14 cellular contexts compared by ENCODE assay signal in genomic region chr6:31725502-31726350, GRCh38. TPM values are rescaled to one million over a fixed set of nuclear protein-coding genes. Genes with fewer than 3 reads are reported as not detected.
DNase-seq lines count a peak whose midpoint lies in the region; ATAC-seq and TF ChIP-seq lines count a peak whose summit lies in the region.
"Had no signal": no experiment of that assay in that cellular context is flagged by ENCODE, and none has a peak within 500 bp of the region (broad histone marks: within the 10 kb centered on the region; RNA-seq: fewer than 3 reads in every experiment).

No MANE protein-coding gene starts in this region.

- H3K27me3 Mint-ChIP-seq in activated CD4-positive, alpha-beta T cell treated with anti-CD3 and anti-CD28 coated beads for 36 hours = no peaks in the 10 kb centered on the region
- peaks cover 15% of the 10 kb centered on the region for H3K27me3 Mint-ChIP-seq in endothelial cell (ENCODE audit: unreplicated experiment)
- H3K27me3 Mint-ChIP-seq in activated T-cell treated with anti-CD3 and anti-CD28 coated beads, Interleukin-2, amount 50 U/mL, for 4 hours (ENCODE audit: low read depth) = no peaks in the 10 kb centered on the region

- H3K36me3 Mint-ChIP-seq in activated CD4-positive, alpha-beta T cell treated with anti-CD3 and anti-CD28 coated beads for 36 hours (ENCODE audit: low read depth) = peaks cover 11% of the 10 kb centered on the region
- peaks cover 24% of the 10 kb centered on the region for H3K36me3 Mint-ChIP-seq in endothelial cell (ENCODE audit: low read depth, unreplicated experiment)
- H3K36me3 Mint-ChIP-seq in stimulated activated effector memory CD8-positive, alpha-beta T cell treated with anti-CD3 and anti-CD28 coated beads, Interleukin-12 subunit alpha, Interleukin-12 subunit beta, amount 100 ng/mL, for 72 hours = peaks cover 33% of the 10 kb centered on the region
- H3K36me3 Mint-ChIP-seq in activated T-cell treated with anti-CD3 and anti-CD28 coated beads, Interleukin-2, amount 50 U/mL, for 4 hours (ENCODE audit: insufficient read depth) = peaks cover 4% of the 10 kb centered on the region

- H3K27me3 ChIP-seq in brain microvascular endothelial cell (replicated peaks) = no peaks in the 10 kb centered on the region
- H3K27me3 ChIP-seq: tibial artery had no signal

- in situ Hi-C loops in brain microvascular endothelial cell (cut with HindIII; ENCODE audit: low pct_ligation_motif_present, low sequenced_read_pairs) = no loop called here

- H3K27ac Mint-ChIP-seq in activated CD4-positive, alpha-beta T cell treated with anti-CD3 and anti-CD28 coated beads for 36 hours = no peak overlapping the region
- H3K27ac Mint-ChIP-seq in endothelial cell (ENCODE audit: unreplicated experiment) = no peak overlapping the region
- peak overlapping the region; percentile 91 for H3K27ac Mint-ChIP-seq in stimulated activated effector memory CD8-positive, alpha-beta T cell treated with anti-CD3 and anti-CD28 coated beads, Interleukin-12 subunit alpha, Interleukin-12 subunit beta, amount 100 ng/mL, for 72 hours

- H3K4me3 Mint-ChIP-seq in activated CD4-positive, alpha-beta T cell treated with anti-CD3 and anti-CD28 coated beads for 36 hours = no peak overlapping the region
- H3K4me3 Mint-ChIP-seq in endothelial cell (ENCODE audit: unreplicated experiment) = peak overlapping the region; percentile 18
- H3K4me3 Mint-ChIP-seq in stimulated activated effector memory CD8-positive, alpha-beta T cell treated with anti-CD3 and anti-CD28 coated beads, Interleukin-12 subunit alpha, Interleukin-12 subunit beta, amount 100 ng/mL, for 72 hours = no peak overlapping the region
- no peak overlapping the region for H3K4me3 Mint-ChIP-seq in activated T-cell treated with anti-CD3 and anti-CD28 coated beads, Interleukin-2, amount 50 U/mL, for 4 hours

- CTCF ChIA-PET in activated CD4-positive, alpha-beta T cell treated with anti-CD3 and anti-CD28 coated beads for 36 hours (lab: Charles Lee) = interaction anchor here (1.0 to 1.2 kb wide), 3 partner anchors 15 to 45 kb away, joined by 3 read pairs; no protein-coding TSS in a partner anchor

- ATAC-seq in activated CD4-positive, alpha-beta T cell treated with anti-CD3 and anti-CD28 coated beads for 36 hours = no peak
- no peak for ATAC-seq in stimulated activated effector memory CD8-positive, alpha-beta T cell treated with anti-CD3 and anti-CD28 coated beads, Interleukin-12 subunit alpha, Interleukin-12 subunit beta, amount 100 ng/mL, for 72 hours
- no peak for ATAC-seq in activated T-cell treated with anti-CD3 and anti-CD28 coated beads, Interleukin-2, amount 50 U/mL, for 4 hours
- ATAC-seq: A549 had no signal

- H3K27ac ChIP-seq in brain microvascular endothelial cell = no peak overlapping the region
- H3K27ac ChIP-seq: A549 had no signal

- peaks cover 48% of the 10 kb centered on the region for H3K4me1 Mint-ChIP-seq in activated CD4-positive, alpha-beta T cell treated with anti-CD3 and anti-CD28 coated beads for 36 hours
- peaks cover 27% of the 10 kb centered on the region for H3K4me1 Mint-ChIP-seq in endothelial cell (ENCODE audit: unreplicated experiment)
- peaks cover 56% of the 10 kb centered on the region for H3K4me1 Mint-ChIP-seq in stimulated activated effector memory CD8-positive, alpha-beta T cell treated with anti-CD3 and anti-CD28 coated beads, Interleukin-12 subunit alpha, Interleukin-12 subunit beta, amount 100 ng/mL, for 72 hours
- H3K4me1 Mint-ChIP-seq in activated T-cell treated with anti-CD3 and anti-CD28 coated beads, Interleukin-2, amount 50 U/mL, for 4 hours (ENCODE audit: low read depth) = peaks cover 45% of the 10 kb centered on the region

- POLR2A ChIA-PET in activated CD4-positive, alpha-beta T cell treated with anti-CD3 and anti-CD28 coated beads for 36 hours (lab: Charles Lee) = no interaction called here

- H3K4me3 ChIP-seq in brain microvascular endothelial cell (ENCODE audit: low read depth, low read length) = no peak overlapping the region
- H3K4me3 ChIP-seq: A549, tibial artery had no signal

- H3K36me3 ChIP-seq in brain microvascular endothelial cell (replicated peaks) = peaks cover 20% of the 10 kb centered on the region

- peak; percentile 18 for DNase-seq in activated CD4-positive, alpha-beta T cell treated with anti-CD3 and anti-CD28 coated beads for 36 hours
- DNase-seq in activated CD4-positive, alpha-beta T cell treated with anti-CD3 and anti-CD28 coated beads, Interleukin-2, amount 50 U/mL, for 1 hour = no peak
- peak; percentile 84 for DNase-seq in OCI-M1 (lab: John Stamatoyannopoulos, UW)
- no peak for DNase-seq in endothelial cell (ENCODE audit: low spot score)
- DNase-seq in stimulated activated effector memory CD8-positive, alpha-beta T cell treated with anti-CD3 and anti-CD28 coated beads, Interleukin-12 subunit alpha, Interleukin-12 subunit beta, amount 100 ng/mL, for 72 hours (ENCODE audit: low spot score in 2 of 2) = no peak
- DNase-seq in brain microvascular endothelial cell = no peak
- no peak for DNase-seq in SIG-M5 (lab: John Stamatoyannopoulos, UW)
- DNase-seq in activated T-cell treated with anti-CD3 and anti-CD28 coated beads, Interleukin-2, amount 50 U/mL, for 4 hours = no peak
- DNase-seq: activated CD8-positive, alpha-beta memory T cell treated with anti-CD3 and anti-CD28 coated beads, Interleukin-2, amount 50 U/mL, for 4 hours; tibial artery had no signal

- H3K9me3 Mint-ChIP-seq in activated CD4-positive, alpha-beta T cell treated with anti-CD3 and anti-CD28 coated beads for 36 hours (ENCODE audit: low read depth) = no peaks in the 10 kb centered on the region
- no peaks in the 10 kb centered on the region for H3K9me3 Mint-ChIP-seq in endothelial cell (ENCODE audit: unreplicated experiment)
- H3K9me3 Mint-ChIP-seq in stimulated activated effector memory CD8-positive, alpha-beta T cell treated with anti-CD3 and anti-CD28 coated beads, Interleukin-12 subunit alpha, Interleukin-12 subunit beta, amount 100 ng/mL, for 72 hours = no peaks in the 10 kb centered on the region
- no peaks in the 10 kb centered on the region for H3K9me3 Mint-ChIP-seq in activated T-cell treated with anti-CD3 and anti-CD28 coated beads, Interleukin-2, amount 50 U/mL, for 4 hours

- TF ChIP-seq CTCF in endothelial cell (IDR thresholded peaks at IDR 0.05; ENCODE audit: unreplicated experiment) (no peak), brain microvascular endothelial cell (IDR thresholded peaks at IDR 0.05; ENCODE audit: low read depth, low read length, missing control alignments) (no peak)

- intact Hi-C loops in activated CD4-positive, alpha-beta T cell treated with anti-CD3 and anti-CD28 coated beads for 36 hours (cut with DNase I, micrococcal nuclease) = no loop called here

RNA-seq across cellular contexts. Expression of gene MPIG6B, which starts 2.6 kb away (rescaled TPM):
- not detected for total RNA-seq in activated CD4-positive, alpha-beta T cell treated with anti-CD3 and anti-CD28 coated beads for 36 hours
- not detected for total RNA-seq in endothelial cell (ENCODE audit: unreplicated experiment)
- under 1 TPM in 2 of 3 donors, not detected in 1; 0.33 to 0.55 TPM for total RNA-seq in activated T-cell treated with anti-CD3 and anti-CD28 coated beads, Interleukin-2, amount 50 U/mL, for 4 hours
- total RNA-seq: frontal cortex, LHCN-M2 had no signal

RNA-seq across cellular contexts. Expression of gene DDAH2, which starts 3.4 kb away (rescaled TPM):
- 1 to 10 TPM; 4.4 to 5.6 TPM for total RNA-seq in activated CD4-positive, alpha-beta T cell treated with anti-CD3 and anti-CD28 coated beads for 36 hours
- total RNA-seq in endothelial cell (ENCODE audit: unreplicated experiment) = 145 TPM
- 1 to 10 TPM; 3.4 to 3.9 (median 3.5) TPM for total RNA-seq in activated T-cell treated with anti-CD3 and anti-CD28 coated beads, Interleukin-2, amount 50 U/mL, for 4 hours

RNA-seq across cellular contexts. Expression of gene LY6G6C, which starts 4.2 kb away (rescaled TPM):
- total RNA-seq in activated CD4-positive, alpha-beta T cell treated with anti-CD3 and anti-CD28 coated beads for 36 hours = not detected
- total RNA-seq in endothelial cell (ENCODE audit: unreplicated experiment) = 0.28 TPM
- not detected for total RNA-seq in activated T-cell treated with anti-CD3 and anti-CD28 coated beads, Interleukin-2, amount 50 U/mL, for 4 hours
- total RNA-seq: frontal cortex, kidney epithelial cell, LHCN-M2 had no signal

RNA-seq across cellular contexts. Expression of gene LY6G6D, which starts 10.6 kb away (rescaled TPM):
- total RNA-seq in activated CD4-positive, alpha-beta T cell treated with anti-CD3 and anti-CD28 coated beads for 36 hours = not detected
- not detected for total RNA-seq in endothelial cell (ENCODE audit: unreplicated experiment)
- not detected for total RNA-seq in activated T-cell treated with anti-CD3 and anti-CD28 coated beads, Interleukin-2, amount 50 U/mL, for 4 hours
- total RNA-seq: frontal cortex, kidney epithelial cell, LHCN-M2 had no signal

RNA-seq across cellular contexts. Expression of gene CLIC1, which starts 10.6 kb away (rescaled TPM):
- 100 to 1,000 TPM; 357 to 438 TPM for total RNA-seq in activated CD4-positive, alpha-beta T cell treated with anti-CD3 and anti-CD28 coated beads for 36 hours
- 420 TPM for total RNA-seq in endothelial cell (ENCODE audit: unreplicated experiment)
- total RNA-seq in activated T-cell treated with anti-CD3 and anti-CD28 coated beads, Interleukin-2, amount 50 U/mL, for 4 hours = 100 to 1,000 TPM; 344 to 370 (median 353) TPM

Comparison
In these comparisons a context has a peak if more than half of its experiments do, and no peak if none do; other contexts are left out.
1. DNase-seq: peak in activated CD4-positive, alpha-beta T cell treated with anti-CD3 and anti-CD28 coated beads for 36 hours (single experiment) and OCI-M1 (single experiment); none in activated CD4-positive, alpha-beta T cell treated with anti-CD3 and anti-CD28 coated beads, Interleukin-2, amount 50 U/mL, for 1 hour (single experiment), endothelial cell (single experiment), stimulated activated effector memory CD8-positive, alpha-beta T cell treated with anti-CD3 and anti-CD28 coated beads, Interleukin-12 subunit alpha, Interleukin-12 subunit beta, amount 100 ng/mL, for 72 hours (0 of 2), brain microvascular endothelial cell (single experiment), SIG-M5 (single experiment) and activated T-cell treated with anti-CD3 and anti-CD28 coated beads, Interleukin-2, amount 50 U/mL, for 4 hours (single experiment).
2. RNA of gene DDAH2, which starts 3.4 kb away (total RNA-seq): 145 TPM in endothelial cell (single experiment); 4.4 to 5.6 TPM in activated CD4-positive, alpha-beta T cell treated with anti-CD3 and anti-CD28 coated beads for 36 hours and 3.4 to 3.9 TPM in activated T-cell treated with anti-CD3 and anti-CD28 coated beads, Interleukin-2, amount 50 U/mL, for 4 hours; every median in the first group is over 10 times any median in the second.